ENCODE assay signal across 24 cellular contexts in the genomic region with DNA sequence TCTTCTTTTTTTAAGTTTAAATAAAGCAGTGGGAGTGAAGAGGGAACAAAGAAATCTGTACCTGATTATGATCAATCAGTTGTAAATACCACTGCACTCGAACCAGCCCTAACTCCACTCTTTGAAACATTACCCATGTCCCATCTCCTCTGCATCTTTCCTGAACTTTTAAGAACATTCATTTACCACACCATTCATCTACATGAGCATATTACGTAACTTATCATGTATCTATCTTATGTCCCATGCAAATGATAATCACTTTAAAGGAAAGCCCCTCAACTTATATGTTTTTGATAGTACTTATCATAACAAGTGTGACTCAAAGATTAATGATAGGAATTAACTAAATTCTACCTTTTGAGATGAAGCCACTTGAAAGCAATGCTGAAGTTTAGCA.
"Had no signal": no experiment of that assay in that cellular context is flagged by ENCODE, and none has a peak within 500 bp of the region (broad histone marks: within the 10 kb centered on the region; RNA-seq: fewer than 3 reads in every experiment).

No MANE protein-coding gene starts in this region.

- H3K4me3 Mint-ChIP-seq: memory B cell; natural killer cell; neural crest cell; stimulated activated memory B cell treated with anti-CD40 and anti-IgM and Interleukin-4, amounts not matched to agents 10 μg/mL and 1 μg/mL and 100 μg/mL, for 72 hours had no signal

- H3K9me3 Mint-ChIP-seq: memory B cell; natural killer cell; neural crest cell; stimulated activated memory B cell treated with anti-CD40 and anti-IgM and Interleukin-4, amounts not matched to agents 10 μg/mL and 1 μg/mL and 100 μg/mL, for 72 hours had no signal

- H3K36me3 Mint-ChIP-seq: natural killer cell had no signal

- H3K27me3 ChIP-seq: dorsolateral prefrontal cortex, neutrophil, suprapubic skin, transverse colon, upper lobe of right lung, uterus had no signal

- H3K4me2 ChIP-seq: smooth muscle cell had no signal

- DNase-seq: dorsolateral prefrontal cortex; effector CD4-positive, alpha-beta T cell; left ventricle myocardium superior; lower lobe of right lung; natural killer cell; stimulated activated CD4-positive, alpha-beta T cell treated with anti-CD3 and anti-CD28 coated beads, Interleukin-12 subunit alpha, Interleukin-12 subunit beta, amount 100 ng/mL, for 4 hours; stimulated activated CD4-positive, alpha-beta T cell treated with anti-CD3 and anti-CD28 coated beads, Interleukin-1b, Interleukin-23, amount 100 ng/mL, for 48 hours; stimulated activated CD4-positive, alpha-beta T cell treated with anti-CD3 and anti-CD28 coated beads, Interleukin-4, amount 100 ng/mL, for 24 hours; stimulated activated naive CD8-positive, alpha-beta T cell treated with anti-CD3 and anti-CD28 coated beads, Interleukin-15, Interleukin-2, amounts not matched to agents 100 U/mL and 50 U/mL, for 24 hours; transverse colon; upper lobe of right lung; uterus had no signal

- H3K27ac Mint-ChIP-seq: memory B cell; natural killer cell; progenitor cell of endocrine pancreas; stimulated activated memory B cell treated with anti-CD40 and anti-IgM and Interleukin-4, amounts not matched to agents 10 μg/mL and 1 μg/mL and 100 μg/mL, for 72 hours had no signal

- FAIRE-seq: colon, frontal cortex, keratinocyte had no signal

- ATAC-seq: left ventricle myocardium superior; lower lobe of right lung; natural killer cell; sciatic nerve; stimulated activated memory B cell treated with anti-CD40 and anti-IgM and Interleukin-4, amounts not matched to agents 10 μg/mL and 1 μg/mL and 100 μg/mL, for 72 hours; stimulated activated naive CD8-positive, alpha-beta T cell treated with anti-CD3 and anti-CD28 coated beads, Interleukin-15, Interleukin-2, amounts not matched to agents 100 U/mL and 50 U/mL, for 24 hours; upper lobe of right lung had no signal

- H3K4me1 ChIP-seq: lower lobe of right lung, parathyroid adenoma, suprapubic skin, transverse colon, upper lobe of right lung, uterus had no signal

- H3K27ac ChIP-seq: dorsolateral prefrontal cortex, lower lobe of right lung, neutrophil, parathyroid adenoma, suprapubic skin, transverse colon, upper lobe of right lung, uterus had no signal

- H3K9ac ChIP-seq: parathyroid adenoma had no signal

- H3K79me2 ChIP-seq: parathyroid adenoma had no signal

- H3K27me3 Mint-ChIP-seq: memory B cell; progenitor cell of endocrine pancreas; stimulated activated memory B cell treated with anti-CD40 and anti-IgM and Interleukin-4, amounts not matched to agents 10 μg/mL and 1 μg/mL and 100 μg/mL, for 72 hours had no signal

- H2AFZ ChIP-seq: parathyroid adenoma had no signal

- H3K4me3 ChIP-seq: dorsolateral prefrontal cortex, lower lobe of right lung, smooth muscle cell, suprapubic skin, transverse colon, upper lobe of right lung, uterus had no signal

- H3K36me3 ChIP-seq: uterus had no signal

- H3K4me1 Mint-ChIP-seq: natural killer cell; neural crest cell; stimulated activated memory B cell treated with anti-CD40 and anti-IgM and Interleukin-4, amounts not matched to agents 10 μg/mL and 1 μg/mL and 100 μg/mL, for 72 hours had no signal

- H3K9me3 ChIP-seq: lower lobe of right lung, neutrophil, suprapubic skin, transverse colon, upper lobe of right lung, uterus had no signal
